In the genomic region with DNA sequence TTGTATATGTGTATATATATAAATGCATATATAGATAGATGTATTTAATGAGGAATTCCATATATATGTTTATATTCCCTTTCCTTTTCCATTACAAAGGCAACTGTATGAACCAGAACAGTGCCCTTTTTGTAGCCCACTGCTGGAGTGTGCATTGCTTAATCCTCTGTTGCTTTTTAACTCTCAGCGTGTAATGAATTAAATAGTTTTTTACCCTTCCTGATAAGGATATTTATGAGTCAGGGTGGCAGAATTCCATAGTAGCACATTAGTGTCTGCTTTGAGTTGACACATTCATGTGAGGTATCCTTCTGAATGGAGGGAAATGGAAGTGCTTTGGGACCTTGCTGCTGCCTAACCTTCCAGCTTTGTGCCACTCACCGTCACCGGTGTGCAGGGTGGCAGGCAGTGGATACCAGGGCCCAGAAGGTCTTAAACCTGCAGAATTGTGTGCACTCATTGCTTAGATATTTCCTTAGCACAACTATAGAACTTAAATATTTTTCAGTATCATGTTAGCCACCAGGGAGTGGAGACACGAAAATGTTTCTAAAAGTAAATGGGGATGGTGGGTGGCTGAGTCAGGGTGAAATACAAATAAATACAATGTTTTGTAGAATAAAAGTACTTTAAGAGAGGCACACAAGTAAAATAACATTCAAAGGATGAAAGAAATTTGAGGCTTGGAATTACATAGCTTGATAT, we compare ENCODE assay signal across 19 cellular contexts.
DNase-seq lines count a peak whose midpoint lies in the region; ATAC-seq, FAIRE-seq and TF ChIP-seq lines count a peak whose summit lies in the region.
"Had no signal": no experiment of that assay in that cellular context is flagged by ENCODE, and none has a peak within 500 bp of the region (broad histone marks: within the 10 kb centered on the region; RNA-seq: fewer than 3 reads in every experiment).

No MANE protein-coding gene starts in this region.

- peaks cover 62% of the 10 kb centered on the region for H3K79me2 ChIP-seq in endothelial cell of umbilical vein (ENCODE audit: control insufficient read depth, insufficient read depth, low read length)

- H3K4me2 ChIP-seq in endothelial cell of umbilical vein (ENCODE audit: insufficient read depth, low read length) = no peak overlapping the region
- H3K4me2 ChIP-seq: PC-9 had no signal

- FAIRE-seq in endothelial cell of umbilical vein (lab: Jason Lieb, UNC) = no peak

- H3K27ac ChIP-seq in endothelial cell of umbilical vein (ENCODE audit: insufficient read depth, low read depth, low read length) (no peak overlapping the region), testis (no peak overlapping the region)
- H3K27ac ChIP-seq: PC-9, VCaP had no signal

- TF ChIP-seq POLR2A in endothelial cell of umbilical vein (IDR thresholded peaks at IDR 0.05; ENCODE audit: low read depth, low read length) (no peak), testis (IDR thresholded peaks at IDR 0.05) (no peak)

- H3K27ac Mint-ChIP-seq in natural killer cell treated with Interleukin-12 subunit alpha and Interleukin-12 subunit beta and Interleukin-15 and Interleukin-18, amount 100 ng/mL, for 72 hours = peak overlapping the region in 1 of 2 donors; percentile 76
- H3K27ac Mint-ChIP-seq: activated CD8-positive, alpha-beta T cell treated with anti-CD3 and anti-CD28 coated beads, Interleukin-2, amount 10 ng/mL, durations not matched to agents 7 days and 5 days had no signal

- dilution Hi-C loops in endothelial cell of umbilical vein (cut with MboI; ENCODE audit: extremely low pct_ligation_motif_present, low sequenced_read_pairs) = no loop called here

- 69 to 79% methylated on average over 4 of the region's 4 CpGs for WGBS in testis, 2 donors

- H3K36me3 ChIP-seq in endothelial cell of umbilical vein (ENCODE audit: control insufficient read depth in 2 of 2, extremely low read depth in 1 of 2, insufficient read depth in 2 of 2, low read length in 2 of 2) (no peaks in the 10 kb centered on the region), testis (ENCODE audit: low read depth, missing control alignments) (no peaks in the 10 kb centered on the region)

- intact Hi-C loops in endothelial cell of umbilical vein (cut with micrococcal nuclease) (no loop called here), testis (cut with DNase I; ENCODE audit: low total_unique reads) (no loop called here)

- no peaks in the 10 kb centered on the region for H3K27me3 Mint-ChIP-seq in natural killer cell treated with Interleukin-12 subunit alpha and Interleukin-12 subunit beta and Interleukin-15 and Interleukin-18, amount 100 ng/mL, for 72 hours

- H3K9me3 Mint-ChIP-seq in natural killer cell treated with Interleukin-12 subunit alpha and Interleukin-12 subunit beta and Interleukin-15 and Interleukin-18, amount 100 ng/mL, for 72 hours = no peaks in the 10 kb centered on the region

- peaks cover 51 to 57% of the 10 kb centered on the region in 2 donors for H3K4me1 Mint-ChIP-seq in natural killer cell treated with Interleukin-12 subunit alpha and Interleukin-12 subunit beta and Interleukin-15 and Interleukin-18, amount 100 ng/mL, for 72 hours (ENCODE audit: low read depth in 2 of 2)

- H3K4me3 ChIP-seq in endothelial cell of umbilical vein (replicated peaks in 1 of 3; ENCODE audit: insufficient read depth in 1 of 3, low read depth in 1 of 3, low read length in 3 of 3) (no peak overlapping the region), testis (no peak overlapping the region)
- H3K4me3 ChIP-seq: PC-9 had no signal

- peak overlapping the region; percentile 23 for H3K4me3 Mint-ChIP-seq in natural killer cell treated with Interleukin-12 subunit alpha and Interleukin-12 subunit beta and Interleukin-15 and Interleukin-18, amount 100 ng/mL, for 72 hours
- H3K4me3 Mint-ChIP-seq: activated CD8-positive, alpha-beta T cell treated with anti-CD3 and anti-CD28 coated beads, Interleukin-2, amount 10 ng/mL, durations not matched to agents 7 days and 5 days had no signal

- BruUV-seq in endothelial cell of umbilical vein (replicated peaks; lab: Mats Ljungman, UMichigan) = no TSS peak

- H2AFZ ChIP-seq in endothelial cell of umbilical vein (ENCODE audit: low read depth, low read length) = no peak overlapping the region
- H2AFZ ChIP-seq: PC-9 had no signal

- H3K27me3 ChIP-seq in endothelial cell of umbilical vein (ENCODE audit: control insufficient read depth in 2 of 2, insufficient read depth in 2 of 2, low read length in 2 of 2) = no peaks in the 10 kb centered on the region
- no peaks in the 10 kb centered on the region for H3K27me3 ChIP-seq in testis

- H3K9ac ChIP-seq in endothelial cell of umbilical vein (replicated peaks; ENCODE audit: extremely low read depth, insufficient read depth, low read length) = no peak overlapping the region

- peaks cover 9% of the 10 kb centered on the region for H3K36me3 Mint-ChIP-seq in natural killer cell treated with Interleukin-12 subunit alpha and Interleukin-12 subunit beta and Interleukin-15 and Interleukin-18, amount 100 ng/mL, for 72 hours

- H4K20me1 ChIP-seq in endothelial cell of umbilical vein (replicated peaks; ENCODE audit: control insufficient read depth, extremely low read depth, insufficient read depth, low read length) = peaks cover 7% of the 10 kb centered on the region

- H3K9me3 ChIP-seq in endothelial cell of umbilical vein (replicated peaks; ENCODE audit: control insufficient read depth, insufficient read depth, low read length) = no peaks in the 10 kb centered on the region
- no peaks in the 10 kb centered on the region for H3K9me3 ChIP-seq in testis

- H3K4me1 ChIP-seq in endothelial cell of umbilical vein (ENCODE audit: control insufficient read depth, extremely low read depth, insufficient read depth, low read length) (peaks cover 7% of the 10 kb centered on the region), testis (no peaks in the 10 kb centered on the region)

- DNase-seq in EH (ENCODE audit: low read depth) (peak; percentile 65), RKO (ENCODE audit: low spot score) (peak; percentile 16), endothelial cell of umbilical vein (ENCODE audit: low read depth, low spot score) (peak; percentile 13), DMS79 treated with DMSO at 0.1 percent for 48 hours (lab: John Stamatoyannopoulos, UW) (no peak), testis (no peak), NCI-H1092 treated with DMSO at 0.1 percent for 48 hours (lab: John Stamatoyannopoulos, UW) (no peak), NCI-H524 (lab: John Stamatoyannopoulos, UW) (no peak)
- no peak for DNase-seq in natural killer cell treated with Interleukin-12 subunit alpha and Interleukin-12 subunit beta and Interleukin-15 and Interleukin-18, amount 100 ng/mL, for 72 hours (ENCODE audit: low spot score)
- DNase-seq: activated CD8-positive, alpha-beta T cell treated with anti-CD3 and anti-CD28 coated beads, Interleukin-2, amount 10 ng/mL, durations not matched to agents 7 days and 5 days; AML-193; amniotic stem cell; DMS 273 treated with DMSO at 0.1 percent for 48 hours; left colon; NCI-H1930; NCI-H510A treated with DMSO at 0.1 percent for 48 hours; PC-9; SW 1271 had no signal

- no peaks in the 10 kb centered on the region for H3K9me1 ChIP-seq in endothelial cell of umbilical vein (replicated peaks; ENCODE audit: control insufficient read depth, extremely low read depth, insufficient read depth, low read length)

- TF ChIP-seq CTCF in endothelial cell of umbilical vein (IDR thresholded peaks at IDR 0.05; ENCODE audit: extremely low read depth in 1 of 2, insufficient read depth in 1 of 2, low read depth in 1 of 2, low read length in 2 of 2) (no peak), testis (IDR thresholded peaks at IDR 0.05) (no peak)

- CTCF ChIA-PET in endothelial cell of umbilical vein (lab: Charles Lee) = interaction anchor here (1.0 to 1.5 kb wide), 3 partner anchors 13 to 49 kb away, joined by 3 to 4 read pairs (median 3); no protein-coding TSS in a partner anchor

- POLR2A ChIA-PET in endothelial cell of umbilical vein (lab: Charles Lee) = no interaction called here

- no peak for ATAC-seq in natural killer cell treated with Interleukin-12 subunit alpha and Interleukin-12 subunit beta and Interleukin-15 and Interleukin-18, amount 100 ng/mL, for 72 hours
- ATAC-seq: activated CD8-positive, alpha-beta T cell treated with anti-CD3 and anti-CD28 coated beads, Interleukin-2, amount 10 ng/mL, durations not matched to agents 7 days and 5 days; esophagus mucosa; left colon had no signal

TF ChIP-seq in endothelial cell of umbilical vein, 7 proteins besides CTCF, POLR2A, EP300 and RAD21:
- TF ChIP-seq FOS (IDR thresholded peaks at IDR 0.05; ENCODE audit: borderline replicate concordance, insufficient read depth, low read length) = peak; percentile 7
- TF ChIP-seq, protein P1, sequence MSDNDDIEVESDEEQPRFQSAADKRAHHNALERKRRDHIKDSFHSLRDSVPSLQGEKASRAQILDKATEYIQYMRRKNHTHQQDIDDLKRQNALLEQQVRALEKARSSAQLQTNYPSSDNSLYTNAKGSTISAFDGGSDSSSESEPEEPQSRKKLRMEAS (IDR thresholded peaks at IDR 0.05; ENCODE audit: insufficient read depth, insufficient read length) = no peak

Comparison
In these comparisons a context has a peak if more than half of its experiments do, and no peak if none do; other contexts are left out.
1. DNase-seq: peak in EH (single experiment), RKO (single experiment) and endothelial cell of umbilical vein (single experiment); none in natural killer cell treated with Interleukin-12 subunit alpha and Interleukin-12 subunit beta and Interleukin-15 and Interleukin-18, amount 100 ng/mL, for 72 hours (single experiment), DMS79 treated with DMSO at 0.1 percent for 48 hours (single experiment), testis (single experiment), NCI-H1092 treated with DMSO at 0.1 percent for 48 hours (single experiment) and NCI-H524 (0 of 2).